In genomic region chr1:100458925-100459814, GRCh38 we compare ENCODE assay signal across 8 cellular contexts.
A peak's percentile ranks its signal among the peaks of the same experiment; 100 is the strongest.
DNase-seq lines count a peak whose midpoint lies in the region; ATAC-seq lines count a peak whose summit lies in the region.

No MANE protein-coding gene starts in this region.

- peaks cover 43 to 87% (median 60%) of the 10 kb centered on the region in 4 donors for H3K4me1 Mint-ChIP-seq in CD4-positive, alpha-beta memory T cell

- H3K27me3 Mint-ChIP-seq in CD4-positive, alpha-beta memory T cell: no peaks in the 10 kb centered on the region

- no peaks in the 10 kb centered on the region for H3K27me3 ChIP-seq in CD4-positive, alpha-beta memory T cell (ENCODE audit: insufficient read depth, low read length)
- no peaks in the 10 kb centered on the region for H3K27me3 ChIP-seq in effector memory CD4-positive, alpha-beta T cell (replicated peaks; ENCODE audit: control insufficient read depth, insufficient read depth, low read length, poor library complexity, severe bottlenecking)

- H3K9me3 Mint-ChIP-seq in CD4-positive, alpha-beta memory T cell: peaks cover 0 to 7% (median 0%) of the 10 kb centered on the region in 8 donors

- H3K4me3 ChIP-seq in CD4-positive, alpha-beta memory T cell (ENCODE audit: low read length in 2 of 2): no peak overlapping the region
- H3K4me3 ChIP-seq in effector memory CD4-positive, alpha-beta T cell (ENCODE audit: insufficient read depth, low read depth, low read length, poor library complexity, severe bottlenecking): no peak overlapping the region

- peaks cover 45 to 71% of the 10 kb centered on the region in 2 donors for H3K36me3 Mint-ChIP-seq in CD4-positive, alpha-beta memory T cell

- H3K9me3 ChIP-seq in CD4-positive, alpha-beta memory T cell (ENCODE audit: control insufficient read depth in 1 of 2, low read length in 2 of 2): no peaks in the 10 kb centered on the region
- no peaks in the 10 kb centered on the region for H3K9me3 ChIP-seq in effector memory CD4-positive, alpha-beta T cell (ENCODE audit: control insufficient read depth, low read length)

- POLR2A ChIA-PET in CD4-positive, alpha-beta memory T cell (lab: Charles Lee; ENCODE audit: partially characterized antibody): interaction anchor here (0.6 to 18.8 kb wide), 24 partner anchors 10 to 489 kb away, joined by 3 to 272 read pairs (median 4); partner anchors contain the start of genes CDC14A, RTCA and SLC35A3

- ATAC-seq in GM19372 (IDR thresholded peaks at IDR 0.05; ENCODE audit: low read depth, unreplicated experiment): peak; percentile 85
- peak; percentile 88 for ATAC-seq in HG03460 (IDR thresholded peaks at IDR 0.05; ENCODE audit: unreplicated experiment)

- H3K4me3 Mint-ChIP-seq in CD4-positive, alpha-beta memory T cell: peak overlapping the region in 7 of 8 donors; percentile 40 to 75 (median 63)

- peak overlapping the region; percentile 8 for H3K27ac ChIP-seq in CD4-positive, alpha-beta memory T cell (ENCODE audit: low read depth, low read length)
- peak overlapping the region; percentile 43 for H3K27ac ChIP-seq in effector memory CD4-positive, alpha-beta T cell (ENCODE audit: insufficient read depth, low read length, poor library complexity, severe bottlenecking)

- H3K36me3 ChIP-seq in CD4-positive, alpha-beta memory T cell (ENCODE audit: insufficient read depth, low read length): peaks cover 32% of the 10 kb centered on the region
- H3K36me3 ChIP-seq in effector memory CD4-positive, alpha-beta T cell (ENCODE audit: control insufficient read depth, insufficient read depth, low read length): peaks cover 27% of the 10 kb centered on the region

- intact Hi-C loops in CD4-positive, alpha-beta memory T cell (cut with micrococcal nuclease): loop anchor here (1.0 to 5.0 kb wide), 9 partner anchors 35 to 651 kb away; partner anchors contain the start of genes RTCA and TRMT13

- peaks cover 72% of the 10 kb centered on the region for H3K4me1 ChIP-seq in CD4-positive, alpha-beta memory T cell (ENCODE audit: insufficient read depth, low read length)
- H3K4me1 ChIP-seq in effector memory CD4-positive, alpha-beta T cell (ENCODE audit: control insufficient read depth, insufficient read depth, low read length, poor library complexity, severe bottlenecking): peaks cover 17% of the 10 kb centered on the region

- peak overlapping the region; percentile 81 to 91 (median 90) for H3K27ac Mint-ChIP-seq in CD4-positive, alpha-beta memory T cell

- CTCF ChIA-PET in CD4-positive, alpha-beta memory T cell (lab: Charles Lee; ENCODE audit: partially characterized antibody): interaction anchor here (0.7 to 9.0 kb wide), 43 partner anchors 10 to 409 kb away, joined by 3 to 85 read pairs (median 6); partner anchors contain the start of genes CDC14A and RTCA

- DNase-seq in CD4-positive, alpha-beta memory T cell: peak; percentile 57 to 70 (median 62)
- DNase-seq in NCI-H524 treated with DMSO at 0.1 percent for 48 hours (lab: John Stamatoyannopoulos, UW): peak; percentile 48
- peak; percentile 64 for DNase-seq in activated CD4-positive, alpha-beta T cell treated with anti-CD3 and anti-CD28 coated beads, Interleukin-2, amount 50 U/mL, for 1 hour
- DNase-seq in effector memory CD4-positive, alpha-beta T cell: peak; percentile 41 to 55 (median 44)
- DNase-seq in middle frontal gyrus (ENCODE audit: extremely low spot score, low spot score): peak; percentile 63
- peak; percentile 76 for DNase-seq in stimulated activated CD8-positive, alpha-beta memory T cell treated with anti-CD3 and anti-CD28 coated beads, Interleukin-4, amount 100 ng/mL, for 48 hours
